ENCODE assay signal across 2 cellular contexts in genomic region chr4:68954126-68954525, GRCh38.
A peak's percentile ranks its signal among the peaks of the same experiment; 100 is the strongest.
TF ChIP-seq lines count a peak whose summit lies in the region.

No MANE protein-coding gene starts in this region.

TF ChIP-seq in K562, 482 proteins besides CTCF, POLR2A, EP300 and RAD21:
- peak; percentile 32; the same call in 1 of the 2 replicates for TF ChIP-seq TEAD4 (IDR thresholded peaks at IDR 0.05; ENCODE audit: low read length)
- no peak for TF ChIP-seq TEAD4 (CRISPR knock-in tag; IDR thresholded peaks at IDR 0.05; ENCODE audit: borderline replicate concordance)
- TF ChIP-seq HMBOX1 (IDR thresholded peaks at IDR 0.05): no peak
- TF ChIP-seq NCOR1 (IDR thresholded peaks at IDR 0.05): 0 out of 2 replicates have a peak, but pooled peaks have one; percentile 10
- peak; percentile 50; the same call in 1 of the 2 replicates for TF ChIP-seq GATA2 (CRISPR knock-in tag; IDR thresholded peaks at IDR 0.05)
- TF ChIP-seq NFIC (IDR thresholded peaks at IDR 0.05): 0 out of 2 replicates have a peak, but pooled peaks have one; percentile 7
- TF ChIP-seq FUS (optimal IDR thresholded peaks at IDR 0.05; ENCODE audit: low read depth, low read length): no peak
- no peak for TF ChIP-seq RHOXF2B (CRISPR knock-in tag; conservative IDR thresholded peaks at IDR 0.05)
- TF ChIP-seq ZC3H4 (CRISPR knock-in tag; IDR thresholded peaks at IDR 0.05; ENCODE audit: borderline replicate concordance): no peak
- TF ChIP-seq TCF3 (CRISPR knock-in tag; IDR thresholded peaks at IDR 0.05): peak; percentile 70
- TF ChIP-seq ELF2 (CRISPR knock-in tag; IDR thresholded peaks at IDR 0.05): no peak
- no peak for TF ChIP-seq ZHX1 (conservative IDR thresholded peaks at IDR 0.05; ENCODE audit: low read length)
- TF ChIP-seq CBFA2T3 (IDR thresholded peaks at IDR 0.05): peak; percentile 61
- no peak for TF ChIP-seq NFYB (IDR thresholded peaks at IDR 0.05; ENCODE audit: extremely low read depth, insufficient read length)
- no peak for TF ChIP-seq TSC22D4 (tag; IDR thresholded peaks at IDR 0.05)
- peak; percentile 70 for TF ChIP-seq SOX6 (IDR thresholded peaks at IDR 0.05)
- peak; percentile 46 for TF ChIP-seq TAL1 (IDR thresholded peaks at IDR 0.05)
- TF ChIP-seq, protein P1, sequence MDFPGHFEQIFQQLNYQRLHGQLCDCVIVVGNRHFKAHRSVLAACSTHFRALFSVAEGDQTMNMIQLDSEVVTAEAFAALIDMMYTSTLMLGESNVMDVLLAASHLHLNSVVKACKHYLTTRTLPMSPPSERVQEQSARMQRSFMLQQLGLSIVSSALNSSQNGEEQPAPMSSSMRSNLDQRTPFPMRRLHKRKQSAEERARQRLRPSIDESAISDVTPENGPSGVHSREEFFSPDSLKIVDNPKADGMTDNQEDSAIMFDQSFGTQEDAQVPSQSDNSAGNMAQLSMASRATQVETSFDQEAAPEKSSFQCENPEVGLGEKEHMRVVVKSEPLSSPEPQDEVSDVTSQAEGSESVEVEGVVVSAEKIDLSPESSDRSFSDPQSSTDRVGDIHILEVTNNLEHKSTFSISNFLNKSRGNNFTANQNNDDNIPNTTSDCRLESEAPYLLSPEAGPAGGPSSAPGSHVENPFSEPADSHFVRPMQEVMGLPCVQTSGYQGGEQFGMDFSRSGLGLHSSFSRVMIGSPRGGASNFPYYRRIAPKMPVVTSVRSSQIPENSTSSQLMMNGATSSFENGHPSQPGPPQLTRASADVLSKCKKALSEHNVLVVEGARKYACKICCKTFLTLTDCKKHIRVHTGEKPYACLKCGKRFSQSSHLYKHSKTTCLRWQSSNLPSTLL (IDR thresholded peaks at IDR 0.05): no peak
- no peak for TF ChIP-seq SMARCC2 (IDR thresholded peaks at IDR 0.05; ENCODE audit: low read depth)
- TF ChIP-seq MTA2 (IDR thresholded peaks at IDR 0.05; ENCODE audit: low read depth): 0 out of 2 replicates have a peak, but pooled peaks have one; percentile 11
- TF ChIP-seq ASH1L (IDR thresholded peaks at IDR 0.05; ENCODE audit: borderline replicate concordance, low read depth, partially characterized antibody): no peak
- TF ChIP-seq CBX8 (IDR thresholded peaks at IDR 0.05; ENCODE audit: borderline replicate concordance, extremely low read depth, low read depth, low read length, poor library complexity, severe bottlenecking): no peak
- peak; percentile 75 for TF ChIP-seq ARID1B (IDR thresholded peaks at IDR 0.05)
- no peak for TF ChIP-seq RAD51 (IDR thresholded peaks at IDR 0.05; ENCODE audit: borderline replicate concordance, low read depth)
- TF ChIP-seq BMI1 (IDR thresholded peaks at IDR 0.05; ENCODE audit: low read length): no peak
- no peak for TF ChIP-seq MTA3 (IDR thresholded peaks at IDR 0.05; ENCODE audit: borderline replicate concordance)
- peak; percentile 27 for TF ChIP-seq CCNT2 (IDR thresholded peaks at IDR 0.05; ENCODE audit: borderline replicate concordance, extremely low read depth, insufficient read length, low read depth, low read length)

TF ChIP-seq in HepG2, 621 proteins besides CTCF, POLR2A, EP300 and RAD21 (continues in another document):
- TF ChIP-seq ZNF263 (CRISPR knock-in tag; IDR thresholded peaks at IDR 0.05) (no peak), ZNF484 (CRISPR knock-in tag; IDR thresholded peaks at IDR 0.05; ENCODE audit: borderline replicate concordance, low read depth) (no peak), SCMH1 (CRISPR knock-in tag; IDR thresholded peaks at IDR 0.05; ENCODE audit: borderline replicate concordance) (no peak), ELF4 (CRISPR knock-in tag; IDR thresholded peaks at IDR 0.05; ENCODE audit: borderline replicate concordance) (peak; percentile 43; the same call in 1 of the 2 replicates), GATAD2A (CRISPR knock-in tag; IDR thresholded peaks at IDR 0.05) (peak; percentile 58; the same call in 1 of the 2 replicates), ZNF614 (CRISPR knock-in tag; IDR thresholded peaks at IDR 0.05; ENCODE audit: borderline replicate concordance) (0 out of 2 replicates have a peak, but pooled peaks have one; percentile 20), SAP130 (CRISPR knock-in tag; IDR thresholded peaks at IDR 0.05; ENCODE audit: low read depth) (0 out of 2 replicates have a peak, but pooled peaks have one; percentile 16), ZNF550 (CRISPR knock-in tag; IDR thresholded peaks at IDR 0.05; ENCODE audit: borderline replicate concordance) (no peak), ZMYM4 (CRISPR knock-in tag; IDR thresholded peaks at IDR 0.05) (peak; percentile 58), CHCHD3 (CRISPR knock-in tag; IDR thresholded peaks at IDR 0.05) (no peak), ETV5 (CRISPR knock-in tag; IDR thresholded peaks at IDR 0.05; ENCODE audit: borderline replicate concordance) (no peak), ZNF644 (CRISPR knock-in tag; IDR thresholded peaks at IDR 0.05; ENCODE audit: low read depth) (peak; percentile 86; the same call in 1 of the 2 replicates), DR1 (CRISPR knock-in tag; IDR thresholded peaks at IDR 0.05) (no peak), FOXA1 (IDR thresholded peaks at IDR 0.05) (no peak), FOXA1 (CRISPR knock-in tag; IDR thresholded peaks at IDR 0.05) (0 out of 2 replicates have a peak, but pooled peaks have one; percentile 18), SOX6 (IDR thresholded peaks at IDR 0.05) (no peak), SOX6 (CRISPR knock-in tag; IDR thresholded peaks at IDR 0.05) (peak; percentile 33; the same call in 1 of the 2 replicates), MZF1 (CRISPR knock-in tag; IDR thresholded peaks at IDR 0.05; ENCODE audit: borderline replicate concordance) (no peak), ZKSCAN8 (CRISPR knock-in tag; IDR thresholded peaks at IDR 0.05; ENCODE audit: borderline replicate concordance) (peak; percentile 75; the same call in 1 of the 2 replicates), ASH2L (IDR thresholded peaks at IDR 0.05; ENCODE audit: insufficient read length, low read depth, low read length) (no peak), EZH2 (conservative IDR thresholded peaks at IDR 0.05; ENCODE audit: low read depth, low read length) (no peak), TMF1 (CRISPR knock-in tag; IDR thresholded peaks at IDR 0.05; ENCODE audit: low read depth) (no peak), HOMEZ (CRISPR knock-in tag; IDR thresholded peaks at IDR 0.05; ENCODE audit: low read depth) (peak; percentile 32; the same call in 1 of the 2 replicates), NCOA2 (CRISPR knock-in tag; IDR thresholded peaks at IDR 0.05) (peak; percentile 12; the same call in 1 of the 2 replicates), ZNF30 (CRISPR knock-in tag; IDR thresholded peaks at IDR 0.05) (no peak)
- TF ChIP-seq, protein P2, sequence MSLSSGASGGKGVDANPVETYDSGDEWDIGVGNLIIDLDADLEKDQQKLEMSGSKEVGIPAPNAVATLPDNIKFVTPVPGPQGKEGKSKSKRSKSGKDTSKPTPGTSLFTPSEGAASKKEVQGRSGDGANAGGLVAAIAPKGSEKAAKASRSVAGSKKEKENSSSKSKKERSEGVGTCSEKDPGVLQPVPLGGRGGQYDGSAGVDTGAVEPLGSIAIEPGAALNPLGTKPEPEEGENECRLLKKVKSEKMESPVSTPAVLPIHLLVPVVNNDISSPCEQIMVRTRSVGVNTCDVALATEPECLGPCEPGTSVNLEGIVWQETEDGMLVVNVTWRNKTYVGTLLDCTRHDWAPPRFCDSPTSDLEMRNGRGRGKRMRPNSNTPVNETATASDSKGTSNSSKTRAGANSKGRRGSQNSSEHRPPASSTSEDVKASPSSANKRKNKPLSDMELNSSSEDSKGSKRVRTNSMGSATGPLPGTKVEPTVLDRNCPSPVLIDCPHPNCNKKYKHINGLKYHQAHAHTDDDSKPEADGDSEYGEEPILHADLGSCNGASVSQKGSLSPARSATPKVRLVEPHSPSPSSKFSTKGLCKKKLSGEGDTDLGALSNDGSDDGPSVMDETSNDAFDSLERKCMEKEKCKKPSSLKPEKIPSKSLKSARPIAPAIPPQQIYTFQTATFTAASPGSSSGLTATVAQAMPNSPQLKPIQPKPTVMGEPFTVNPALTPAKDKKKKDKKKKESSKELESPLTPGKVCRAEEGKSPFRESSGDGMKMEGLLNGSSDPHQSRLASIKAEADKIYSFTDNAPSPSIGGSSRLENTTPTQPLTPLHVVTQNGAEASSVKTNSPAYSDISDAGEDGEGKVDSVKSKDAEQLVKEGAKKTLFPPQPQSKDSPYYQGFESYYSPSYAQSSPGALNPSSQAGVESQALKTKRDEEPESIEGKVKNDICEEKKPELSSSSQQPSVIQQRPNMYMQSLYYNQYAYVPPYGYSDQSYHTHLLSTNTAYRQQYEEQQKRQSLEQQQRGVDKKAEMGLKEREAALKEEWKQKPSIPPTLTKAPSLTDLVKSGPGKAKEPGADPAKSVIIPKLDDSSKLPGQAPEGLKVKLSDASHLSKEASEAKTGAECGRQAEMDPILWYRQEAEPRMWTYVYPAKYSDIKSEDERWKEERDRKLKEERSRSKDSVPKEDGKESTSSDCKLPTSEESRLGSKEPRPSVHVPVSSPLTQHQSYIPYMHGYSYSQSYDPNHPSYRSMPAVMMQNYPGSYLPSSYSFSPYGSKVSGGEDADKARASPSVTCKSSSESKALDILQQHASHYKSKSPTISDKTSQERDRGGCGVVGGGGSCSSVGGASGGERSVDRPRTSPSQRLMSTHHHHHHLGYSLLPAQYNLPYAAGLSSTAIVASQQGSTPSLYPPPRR (CRISPR knock-in tag; IDR thresholded peaks at IDR 0.05; ENCODE audit: borderline replicate concordance): peak; percentile 19; the same call in 1 of the 2 replicates
- TF ChIP-seq, protein P3, sequence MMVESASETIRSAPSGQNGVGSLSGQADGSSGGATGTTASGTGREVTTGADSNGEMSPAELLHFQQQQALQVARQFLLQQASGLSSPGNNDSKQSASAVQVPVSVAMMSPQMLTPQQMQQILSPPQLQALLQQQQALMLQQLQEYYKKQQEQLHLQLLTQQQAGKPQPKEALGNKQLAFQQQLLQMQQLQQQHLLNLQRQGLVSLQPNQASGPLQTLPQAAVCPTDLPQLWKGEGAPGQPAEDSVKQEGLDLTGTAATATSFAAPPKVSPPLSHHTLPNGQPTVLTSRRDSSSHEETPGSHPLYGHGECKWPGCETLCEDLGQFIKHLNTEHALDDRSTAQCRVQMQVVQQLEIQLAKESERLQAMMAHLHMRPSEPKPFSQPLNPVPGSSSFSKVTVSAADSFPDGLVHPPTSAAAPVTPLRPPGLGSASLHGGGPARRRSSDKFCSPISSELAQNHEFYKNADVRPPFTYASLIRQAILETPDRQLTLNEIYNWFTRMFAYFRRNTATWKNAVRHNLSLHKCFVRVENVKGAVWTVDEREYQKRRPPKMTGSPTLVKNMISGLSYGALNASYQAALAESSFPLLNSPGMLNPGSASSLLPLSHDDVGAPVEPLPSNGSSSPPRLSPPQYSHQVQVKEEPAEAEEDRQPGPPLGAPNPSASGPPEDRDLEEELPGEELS (CRISPR knock-in tag; IDR thresholded peaks at IDR 0.05): no peak
- TF ChIP-seq, protein P4, sequence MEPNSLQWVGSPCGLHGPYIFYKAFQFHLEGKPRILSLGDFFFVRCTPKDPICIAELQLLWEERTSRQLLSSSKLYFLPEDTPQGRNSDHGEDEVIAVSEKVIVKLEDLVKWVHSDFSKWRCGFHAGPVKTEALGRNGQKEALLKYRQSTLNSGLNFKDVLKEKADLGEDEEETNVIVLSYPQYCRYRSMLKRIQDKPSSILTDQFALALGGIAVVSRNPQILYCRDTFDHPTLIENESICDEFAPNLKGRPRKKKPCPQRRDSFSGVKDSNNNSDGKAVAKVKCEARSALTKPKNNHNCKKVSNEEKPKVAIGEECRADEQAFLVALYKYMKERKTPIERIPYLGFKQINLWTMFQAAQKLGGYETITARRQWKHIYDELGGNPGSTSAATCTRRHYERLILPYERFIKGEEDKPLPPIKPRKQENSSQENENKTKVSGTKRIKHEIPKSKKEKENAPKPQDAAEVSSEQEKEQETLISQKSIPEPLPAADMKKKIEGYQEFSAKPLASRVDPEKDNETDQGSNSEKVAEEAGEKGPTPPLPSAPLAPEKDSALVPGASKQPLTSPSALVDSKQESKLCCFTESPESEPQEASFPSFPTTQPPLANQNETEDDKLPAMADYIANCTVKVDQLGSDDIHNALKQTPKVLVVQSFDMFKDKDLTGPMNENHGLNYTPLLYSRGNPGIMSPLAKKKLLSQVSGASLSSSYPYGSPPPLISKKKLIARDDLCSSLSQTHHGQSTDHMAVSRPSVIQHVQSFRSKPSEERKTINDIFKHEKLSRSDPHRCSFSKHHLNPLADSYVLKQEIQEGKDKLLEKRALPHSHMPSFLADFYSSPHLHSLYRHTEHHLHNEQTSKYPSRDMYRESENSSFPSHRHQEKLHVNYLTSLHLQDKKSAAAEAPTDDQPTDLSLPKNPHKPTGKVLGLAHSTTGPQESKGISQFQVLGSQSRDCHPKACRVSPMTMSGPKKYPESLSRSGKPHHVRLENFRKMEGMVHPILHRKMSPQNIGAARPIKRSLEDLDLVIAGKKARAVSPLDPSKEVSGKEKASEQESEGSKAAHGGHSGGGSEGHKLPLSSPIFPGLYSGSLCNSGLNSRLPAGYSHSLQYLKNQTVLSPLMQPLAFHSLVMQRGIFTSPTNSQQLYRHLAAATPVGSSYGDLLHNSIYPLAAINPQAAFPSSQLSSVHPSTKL (CRISPR knock-in tag; IDR thresholded peaks at IDR 0.05): peak; percentile 64
- TF ChIP-seq, protein P5, sequence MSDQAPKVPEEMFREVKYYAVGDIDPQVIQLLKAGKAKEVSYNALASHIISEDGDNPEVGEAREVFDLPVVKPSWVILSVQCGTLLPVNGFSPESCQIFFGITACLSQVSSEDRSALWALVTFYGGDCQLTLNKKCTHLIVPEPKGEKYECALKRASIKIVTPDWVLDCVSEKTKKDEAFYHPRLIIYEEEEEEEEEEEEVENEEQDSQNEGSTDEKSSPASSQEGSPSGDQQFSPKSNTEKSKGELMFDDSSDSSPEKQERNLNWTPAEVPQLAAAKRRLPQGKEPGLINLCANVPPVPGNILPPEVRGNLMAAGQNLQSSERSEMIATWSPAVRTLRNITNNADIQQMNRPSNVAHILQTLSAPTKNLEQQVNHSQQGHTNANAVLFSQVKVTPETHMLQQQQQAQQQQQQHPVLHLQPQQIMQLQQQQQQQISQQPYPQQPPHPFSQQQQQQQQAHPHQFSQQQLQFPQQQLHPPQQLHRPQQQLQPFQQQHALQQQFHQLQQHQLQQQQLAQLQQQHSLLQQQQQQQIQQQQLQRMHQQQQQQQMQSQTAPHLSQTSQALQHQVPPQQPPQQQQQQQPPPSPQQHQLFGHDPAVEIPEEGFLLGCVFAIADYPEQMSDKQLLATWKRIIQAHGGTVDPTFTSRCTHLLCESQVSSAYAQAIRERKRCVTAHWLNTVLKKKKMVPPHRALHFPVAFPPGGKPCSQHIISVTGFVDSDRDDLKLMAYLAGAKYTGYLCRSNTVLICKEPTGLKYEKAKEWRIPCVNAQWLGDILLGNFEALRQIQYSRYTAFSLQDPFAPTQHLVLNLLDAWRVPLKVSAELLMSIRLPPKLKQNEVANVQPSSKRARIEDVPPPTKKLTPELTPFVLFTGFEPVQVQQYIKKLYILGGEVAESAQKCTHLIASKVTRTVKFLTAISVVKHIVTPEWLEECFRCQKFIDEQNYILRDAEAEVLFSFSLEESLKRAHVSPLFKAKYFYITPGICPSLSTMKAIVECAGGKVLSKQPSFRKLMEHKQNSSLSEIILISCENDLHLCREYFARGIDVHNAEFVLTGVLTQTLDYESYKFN (CRISPR knock-in tag; conservative IDR thresholded peaks at IDR 0.05): 0 out of 2 replicates have a peak, but pooled peaks have one; percentile 38
